ENCODE assay signal across 7 cellular contexts in the genomic region with DNA sequence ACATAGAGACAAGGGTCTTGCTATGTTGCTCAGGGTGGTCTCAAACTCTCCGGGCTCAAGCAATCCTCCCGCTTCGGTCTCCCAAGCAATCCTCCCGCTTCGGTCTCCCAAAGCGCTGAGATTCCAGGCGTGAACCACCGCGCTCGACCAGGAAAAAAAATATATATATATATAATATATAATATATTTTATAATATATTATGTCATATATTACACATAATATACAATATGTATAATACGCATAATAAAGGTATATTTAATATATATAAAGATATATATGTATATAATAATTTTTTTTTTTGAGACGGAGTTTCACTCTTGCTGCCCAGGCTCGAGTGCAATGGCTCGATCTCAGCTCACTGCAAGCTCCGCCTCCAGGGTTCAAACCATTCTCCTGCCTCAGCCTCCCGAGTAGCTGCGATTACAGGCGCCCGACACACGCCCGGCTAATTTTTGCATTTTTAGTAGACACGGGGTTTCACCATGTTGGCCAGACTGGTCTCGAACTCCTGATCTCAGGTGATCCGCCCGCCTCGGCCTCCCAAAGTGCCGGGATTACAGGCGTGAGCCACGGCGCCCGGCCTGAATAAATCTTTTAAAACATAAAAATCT. TPM values are rescaled to one million over a fixed set of nuclear protein-coding genes. Genes with fewer than 3 reads are reported as not detected.
DNase-seq lines count a peak whose midpoint lies in the region; ATAC-seq and TF ChIP-seq lines count a peak whose summit lies in the region.
"Not testable (repeated sequence)": the region's sequence is repeated elsewhere in the genome, so short reads cannot be mapped to it uniquely, and the experiment has no call there.

No MANE protein-coding gene starts in this region.

- not testable (repeated sequence) for H2AFZ ChIP-seq in PC-9

- not testable (repeated sequence) for H3K27ac ChIP-seq in PC-9

- H3K9me2 ChIP-seq in PC-9 (ENCODE audit: insufficient read depth): not testable (repeated sequence)

- not testable (repeated sequence) for H3K4me1 ChIP-seq in PC-9 (replicated peaks; ENCODE audit: insufficient read depth)

- not testable (repeated sequence) for H3K36me3 Mint-ChIP-seq in activated CD8-positive, alpha-beta T cell treated with anti-CD3 and anti-CD28 coated beads for 36 hours (ENCODE audit: low read depth); glutamatergic neuron (ENCODE audit: unreplicated experiment); neural crest cell (ENCODE audit: low read depth)

- not testable (repeated sequence) for H3K4me1 Mint-ChIP-seq in activated CD8-positive, alpha-beta T cell treated with anti-CD3 and anti-CD28 coated beads for 36 hours (ENCODE audit: low read depth); glutamatergic neuron (ENCODE audit: low read depth, unreplicated experiment); neural crest cell

- peak overlapping the region; percentile 56 for H3K4me3 Mint-ChIP-seq in activated CD8-positive, alpha-beta T cell treated with anti-CD3 and anti-CD28 coated beads for 36 hours
- H3K4me3 Mint-ChIP-seq in glutamatergic neuron (ENCODE audit: unreplicated experiment) (peak overlapping the region; percentile 34), neural crest cell (peak overlapping the region; percentile 76)

- not testable (repeated sequence) for H3F3A ChIP-seq in PC-9 (ENCODE audit: insufficient read depth, low read depth)

- not testable (repeated sequence) for H3K27me3 Mint-ChIP-seq in activated CD8-positive, alpha-beta T cell treated with anti-CD3 and anti-CD28 coated beads for 36 hours; glutamatergic neuron (ENCODE audit: unreplicated experiment); neural crest cell (ENCODE audit: low read depth)

- peak; percentile 8 for ATAC-seq in GM18498 (IDR thresholded peaks at IDR 0.05; ENCODE audit: unreplicated experiment)
- ATAC-seq in HG03108 (IDR thresholded peaks at IDR 0.05; ENCODE audit: unreplicated experiment): peak; percentile 10
- ATAC-seq in activated CD8-positive, alpha-beta T cell treated with anti-CD3 and anti-CD28 coated beads for 36 hours: peak; percentile 40

- not testable (repeated sequence) for H3K36me3 ChIP-seq in PC-9 (ENCODE audit: low read depth)

- CTCF ChIA-PET in PC-9 (lab: Charles Lee); activated CD8-positive, alpha-beta T cell treated with anti-CD3 and anti-CD28 coated beads for 36 hours (lab: Charles Lee): not testable (repeated sequence)

- not testable (repeated sequence) for BruUV-seq in PC-9 (replicated peaks; lab: Mats Ljungman, UMichigan)

- not testable (repeated sequence) for H3K79me2 ChIP-seq in PC-9 (ENCODE audit: low read depth)

- TF ChIP-seq CTCF in PC-9 (conservative IDR thresholded peaks at IDR 0.05); activated CD8-positive, alpha-beta T cell treated with anti-CD3 and anti-CD28 coated beads for 36 hours (IDR thresholded peaks at IDR 0.05); astrocyte of the spinal cord (IDR thresholded peaks at IDR 0.05; ENCODE audit: low read depth, low read length); glutamatergic neuron (IDR thresholded peaks at IDR 0.05; ENCODE audit: partially characterized antibody, unreplicated experiment); neural crest cell (conservative IDR thresholded peaks at IDR 0.05): not testable (repeated sequence)

- H3K4me2 ChIP-seq in PC-9: not testable (repeated sequence)

- H4K20me1 ChIP-seq in PC-9 (ENCODE audit: insufficient read depth): not testable (repeated sequence)

- intact Hi-C loops in PC-9 (cut with micrococcal nuclease; ENCODE audit: unreplicated experiment); activated CD8-positive, alpha-beta T cell treated with anti-CD3 and anti-CD28 coated beads for 36 hours (cut with micrococcal nuclease): not testable (repeated sequence)

- peak overlapping the region; percentile 36; the same call in 1 of the 2 replicates for H3K4me3 ChIP-seq in PC-9
- peak overlapping the region; percentile 25 for H3K4me3 ChIP-seq in astrocyte of the spinal cord (ENCODE audit: low read depth, low read length)

- not testable (repeated sequence) for H3K9me3 Mint-ChIP-seq in activated CD8-positive, alpha-beta T cell treated with anti-CD3 and anti-CD28 coated beads for 36 hours; glutamatergic neuron (ENCODE audit: unreplicated experiment); neural crest cell

- not testable (repeated sequence) for H3K27ac Mint-ChIP-seq in activated CD8-positive, alpha-beta T cell treated with anti-CD3 and anti-CD28 coated beads for 36 hours; glutamatergic neuron (ENCODE audit: unreplicated experiment); neural crest cell (ENCODE audit: unreplicated experiment)

- not testable (repeated sequence) for H3K9me3 ChIP-seq in PC-9 (ENCODE audit: insufficient read depth, low read depth)

- not testable (repeated sequence) for DNase-seq in PC-9; activated CD8-positive, alpha-beta T cell treated with anti-CD3 and anti-CD28 coated beads for 36 hours; astrocyte of the spinal cord (ENCODE audit: low read depth, low spot score); glutamatergic neuron; neural crest cell (ENCODE audit: low read depth, low spot score)

- POLR2A ChIA-PET in PC-9 (lab: Charles Lee; ENCODE audit: unreplicated experiment); activated CD8-positive, alpha-beta T cell treated with anti-CD3 and anti-CD28 coated beads for 36 hours (lab: Charles Lee): not testable (repeated sequence)

- in situ Hi-C loops in astrocyte of the spinal cord (cut with HindIII; ENCODE audit: low sequenced_read_pairs): not testable (repeated sequence)

- H3K27me3 ChIP-seq in PC-9 (ENCODE audit: insufficient read depth, low read depth): not testable (repeated sequence)

RNA-seq across cellular contexts. Expression of gene GTF2IRD2, which starts 38.2 kb away (rescaled TPM):
- 15.6 and 18.3 TPM in 2 replicates for total RNA-seq in PC-9 (2021)
- 1 to 10 TPM; 2.8 to 4.1 TPM for total RNA-seq in activated CD8-positive, alpha-beta T cell treated with anti-CD3 and anti-CD28 coated beads for 36 hours
- 9.3 TPM for total RNA-seq in glutamatergic neuron (ENCODE audit: unreplicated experiment)
- 19.4 and 19.9 TPM in 2 replicates for total RNA-seq in neural crest cell
